ENCODE assay signal across 21 cellular contexts in genomic region chr1:158048371-158049067, GRCh38. TPM values are rescaled to one million over a fixed set of nuclear protein-coding genes. Genes with fewer than 3 reads are reported as not detected.
DNase-seq lines count a peak whose midpoint lies in the region; ATAC-seq, FAIRE-seq and TF ChIP-seq lines count a peak whose summit lies in the region.
"Had no signal": no experiment of that assay in that cellular context is flagged by ENCODE, and none has a peak within 500 bp of the region (broad histone marks: within the 10 kb centered on the region; RNA-seq: fewer than 3 reads in every experiment).

No MANE protein-coding gene starts in this region.

- H3K4me3 ChIP-seq in HEK293 (ENCODE audit: low read depth, low read length) (no peak overlapping the region), left lung (no peak overlapping the region), upper lobe of right lung (no peak overlapping the region)
- no peak overlapping the region for H3K4me3 ChIP-seq in effector memory CD4-positive, alpha-beta T cell (ENCODE audit: insufficient read depth, low read depth, low read length, poor library complexity, severe bottlenecking)
- H3K4me3 ChIP-seq: BLaER1, GM12878, HAP-1 had no signal

- H3K4me1 ChIP-seq in HEK293 (ENCODE audit: control insufficient read depth, insufficient read depth, low read length) (no peaks in the 10 kb centered on the region), left lung (peaks cover 7 to 10% of the 10 kb centered on the region in 2 donors), upper lobe of right lung (peaks cover 14% of the 10 kb centered on the region)
- no peaks in the 10 kb centered on the region for H3K4me1 ChIP-seq in effector memory CD4-positive, alpha-beta T cell (ENCODE audit: control insufficient read depth, insufficient read depth, low read length, poor library complexity, severe bottlenecking)
- H3K4me1 ChIP-seq: BLaER1 had no signal

- H3K4me3 Mint-ChIP-seq in stimulated activated memory B cell treated with anti-CD40 and anti-IgM and Interleukin-4, amounts not matched to agents 10 μg/mL and 1 μg/mL and 100 μg/mL, for 72 hours = no peak overlapping the region
- H3K4me3 Mint-ChIP-seq: CD14-positive monocyte; CD4-positive, alpha-beta memory T cell; IgD-negative memory B cell had no signal

- intact Hi-C loops in left lung (cut with DNase I) = no loop called here
- intact Hi-C loops in upper lobe of right lung (cut with DNase I) = no loop called here

- H3K36me3 Mint-ChIP-seq in stimulated activated memory B cell treated with anti-CD40 and anti-IgM and Interleukin-4, amounts not matched to agents 10 μg/mL and 1 μg/mL and 100 μg/mL, for 72 hours = no peaks in the 10 kb centered on the region
- H3K36me3 Mint-ChIP-seq: CD14-positive monocyte; CD4-positive, alpha-beta memory T cell; IgD-negative memory B cell had no signal

- H3K9me3 ChIP-seq in HEK293 (ENCODE audit: control insufficient read depth, insufficient read depth, low read depth, low read length) (no peaks in the 10 kb centered on the region), left lung (no peaks in the 10 kb centered on the region), upper lobe of right lung (no peaks in the 10 kb centered on the region)
- H3K9me3 ChIP-seq in effector memory CD4-positive, alpha-beta T cell (ENCODE audit: control insufficient read depth, low read length) = no peaks in the 10 kb centered on the region
- H3K9me3 ChIP-seq: BLaER1, HAP-1 had no signal

- H3K27ac ChIP-seq in HEK293 (ENCODE audit: extremely low read depth, low read depth, low read length) (no peak overlapping the region), left lung (no peak overlapping the region), upper lobe of right lung (no peak overlapping the region)
- H3K27ac ChIP-seq in effector memory CD4-positive, alpha-beta T cell (ENCODE audit: insufficient read depth, low read length, poor library complexity, severe bottlenecking) = no peak overlapping the region
- H3K27ac ChIP-seq: BLaER1 had no signal

- no peak for TF ChIP-seq CTCF in HEK293 (tag by site-specific recombination; IDR thresholded peaks at IDR 0.05)
- no peak for TF ChIP-seq CTCF in left lung (IDR thresholded peaks at IDR 0.05)
- no peak for TF ChIP-seq CTCF in upper lobe of right lung (IDR thresholded peaks at IDR 0.05)

- no peaks in the 10 kb centered on the region for H3K9me3 Mint-ChIP-seq in stimulated activated memory B cell treated with anti-CD40 and anti-IgM and Interleukin-4, amounts not matched to agents 10 μg/mL and 1 μg/mL and 100 μg/mL, for 72 hours
- H3K9me3 Mint-ChIP-seq: CD14-positive monocyte; CD4-positive, alpha-beta memory T cell; IgD-negative memory B cell had no signal

- no peaks in the 10 kb centered on the region for H3K27me3 ChIP-seq in left lung
- no peaks in the 10 kb centered on the region for H3K27me3 ChIP-seq in upper lobe of right lung
- H3K27me3 ChIP-seq in effector memory CD4-positive, alpha-beta T cell (replicated peaks; ENCODE audit: control insufficient read depth, insufficient read depth, low read length, poor library complexity, severe bottlenecking) = peaks cover 5% of the 10 kb centered on the region
- H3K27me3 ChIP-seq: BLaER1 had no signal

- peak; percentile 63 for DNase-seq in RPMI8226
- no peak for DNase-seq in left lung
- no peak for DNase-seq in upper lobe of right lung
- no peak for DNase-seq in effector memory CD4-positive, alpha-beta T cell
- DNase-seq in GM19239 (ENCODE audit: insufficient read length, low spot score) = no peak
- DNase-seq: 8988T; CD4-positive, alpha-beta memory T cell; COR-L47; DMS 273 treated with DMSO at 0.1 percent for 48 hours; DMS53; DND-41; EL had no signal

- H3K27ac Mint-ChIP-seq in stimulated activated memory B cell treated with anti-CD40 and anti-IgM and Interleukin-4, amounts not matched to agents 10 μg/mL and 1 μg/mL and 100 μg/mL, for 72 hours = no peak overlapping the region
- H3K27ac Mint-ChIP-seq: CD14-positive monocyte; CD4-positive, alpha-beta memory T cell; IgD-negative memory B cell had no signal

- ATAC-seq in left lung (peak; percentile 57), upper lobe of right lung (peak; percentile 51)
- ATAC-seq in stimulated activated memory B cell treated with anti-CD40 and anti-IgM and Interleukin-4, amounts not matched to agents 10 μg/mL and 1 μg/mL and 100 μg/mL, for 72 hours = no peak
- ATAC-seq: GM12878 had no signal

- POLR2A ChIA-PET in HEK293 (lab: Yijun Ruan, JAX) = interaction anchor here (0.9 kb wide), 1 partner anchor 10 kb away, joined by 3 read pairs; no protein-coding TSS in a partner anchor

- CTCF ChIA-PET in HEK293 (lab: Yijun Ruan, JAX) = interaction anchor here (0.7 to 1.5 kb wide), 7 partner anchors 14 to 614 kb away, joined by 3 to 7 read pairs (median 4); no protein-coding TSS in a partner anchor

- H3K4me1 Mint-ChIP-seq in stimulated activated memory B cell treated with anti-CD40 and anti-IgM and Interleukin-4, amounts not matched to agents 10 μg/mL and 1 μg/mL and 100 μg/mL, for 72 hours = no peaks in the 10 kb centered on the region
- H3K4me1 Mint-ChIP-seq: CD14-positive monocyte; CD4-positive, alpha-beta memory T cell had no signal

- FAIRE-seq in GM19239 (lab: Jason Lieb, UNC) = no peak
- FAIRE-seq: GM12878, H1, HTR-8/SVneo had no signal

- H3K27me3 Mint-ChIP-seq in stimulated activated memory B cell treated with anti-CD40 and anti-IgM and Interleukin-4, amounts not matched to agents 10 μg/mL and 1 μg/mL and 100 μg/mL, for 72 hours = peaks cover 32% of the 10 kb centered on the region

- H3K36me3 ChIP-seq in HEK293 (ENCODE audit: control insufficient read depth in 2 of 2, insufficient read depth in 1 of 2, low read length in 2 of 2) = no peaks in the 10 kb centered on the region
- H3K36me3 ChIP-seq in left lung = no peaks in the 10 kb centered on the region
- no peaks in the 10 kb centered on the region for H3K36me3 ChIP-seq in upper lobe of right lung
- no peaks in the 10 kb centered on the region for H3K36me3 ChIP-seq in effector memory CD4-positive, alpha-beta T cell (ENCODE audit: control insufficient read depth, insufficient read depth, low read length)
- H3K36me3 ChIP-seq: HAP-1 had no signal

TF ChIP-seq in HEK293, 187 proteins besides CTCF, POLR2A, EP300 and RAD21:
- TF ChIP-seq GLIS1 (tag by site-specific recombination; IDR thresholded peaks at IDR 0.05) = 0 out of 2 replicates have a peak, but pooled peaks have one; percentile 35
- TF ChIP-seq ZFP3 (tag by site-specific recombination; IDR thresholded peaks at IDR 0.05; ENCODE audit: low read depth) = no peak

RNA-seq across cellular contexts. Expression of gene KIRREL1, which starts 55.1 kb away (rescaled TPM):
- total RNA-seq in left lung = 10 to 100 TPM; 54.2 to 56.7 TPM
- 40.8 TPM for total RNA-seq in upper lobe of right lung
- total RNA-seq: CD4-positive, alpha-beta memory T cell had no signal
